ENCODE assay signal across 15 cellular contexts in genomic region chr2:75047189-75047812, GRCh38.
DNase-seq lines count a peak whose midpoint lies in the region; ATAC-seq and TF ChIP-seq lines count a peak whose summit lies in the region.
"Had no signal": no experiment of that assay in that cellular context is flagged by ENCODE, and none has a peak within 500 bp of the region (broad histone marks: within the 10 kb centered on the region; RNA-seq: fewer than 3 reads in every experiment).

No MANE protein-coding gene starts in this region.

- H3K27me3 ChIP-seq in brain microvascular endothelial cell (replicated peaks) (no peaks in the 10 kb centered on the region), gastroesophageal sphincter (no peaks in the 10 kb centered on the region)
- H3K27me3 ChIP-seq: testis had no signal

- no peaks in the 10 kb centered on the region for H3K9me3 ChIP-seq in gastroesophageal sphincter
- H3K9me3 ChIP-seq: testis had no signal

- H3K27ac ChIP-seq in brain microvascular endothelial cell = no peak overlapping the region
- no peak overlapping the region for H3K27ac ChIP-seq in gastroesophageal sphincter
- H3K27ac ChIP-seq: testis had no signal

- in situ Hi-C loops in brain microvascular endothelial cell (cut with HindIII; ENCODE audit: low pct_ligation_motif_present, low sequenced_read_pairs) = no loop called here

- no peak for ATAC-seq in HG03139 (IDR thresholded peaks at IDR 0.05; ENCODE audit: unreplicated experiment)
- no peak for ATAC-seq in GM21390 (IDR thresholded peaks at IDR 0.05; ENCODE audit: unreplicated experiment)
- ATAC-seq in gastroesophageal sphincter = no peak
- ATAC-seq: activated CD8-positive, alpha-beta memory T cell treated with anti-CD3 and anti-CD28 coated beads, Interleukin-2, amount 10 ng/mL, durations not matched to agents 7 days and 5 days; effector memory CD8-positive, alpha-beta T cell had no signal

- 64 to 83% methylated on average over 1 of the region's 1 CpG for WGBS in gastroesophageal sphincter (ENCODE audit: low coverage in 1 of 2), 2 donors

- TF ChIP-seq EP300 in gastroesophageal sphincter (IDR thresholded peaks at IDR 0.05) = no peak

- no peak overlapping the region for H3K4me3 ChIP-seq in AG10803 (ENCODE audit: low read length)
- no peak overlapping the region for H3K4me3 ChIP-seq in brain microvascular endothelial cell (ENCODE audit: low read depth, low read length)
- no peak overlapping the region for H3K4me3 ChIP-seq in gastroesophageal sphincter
- H3K4me3 ChIP-seq: testis had no signal

- DNase-seq in AG10803 (ENCODE audit: low read depth) (peak; percentile 54), LHCN-M2 (ENCODE audit: low read depth) (peak; percentile 49), brain microvascular endothelial cell (peak; percentile 4), kidney tubule cell (ENCODE audit: low spot score) (peak; percentile 49), NCI-H2196 (lab: John Stamatoyannopoulos, UW; ENCODE audit: unreplicated experiment) (no peak)
- DNase-seq: activated CD4-positive, CD25-positive, alpha-beta regulatory T cell; activated CD8-positive, alpha-beta memory T cell treated with anti-CD3 and anti-CD28 coated beads, Interleukin-2, amount 10 ng/mL, durations not matched to agents 7 days and 5 days; effector memory CD8-positive, alpha-beta T cell; NCI-H1105 treated with DMSO at 0.1 percent for 48 hours; NCI-H345; T-helper 1 cell; testis had no signal

- no peak for TF ChIP-seq CTCF in AG10803 (conservative IDR thresholded peaks at IDR 0.05; ENCODE audit: low read length)
- TF ChIP-seq CTCF in brain microvascular endothelial cell (IDR thresholded peaks at IDR 0.05; ENCODE audit: low read depth, low read length, missing control alignments) = no peak
- no peak for TF ChIP-seq CTCF in gastroesophageal sphincter (IDR thresholded peaks at IDR 0.05)

- no peak for TF ChIP-seq POLR2A in gastroesophageal sphincter (IDR thresholded peaks at IDR 0.05)

- peaks cover 2 to 19% (median 9%) of the 10 kb centered on the region in 3 donors for H3K4me1 ChIP-seq in gastroesophageal sphincter

- no peaks in the 10 kb centered on the region for H3K36me3 ChIP-seq in brain microvascular endothelial cell (replicated peaks)
- H3K36me3 ChIP-seq in gastroesophageal sphincter = no peaks in the 10 kb centered on the region
